8 cellular contexts compared by ENCODE assay signal in genomic region chr11:407651-408080, GRCh38. TPM values are rescaled to one million over a fixed set of nuclear protein-coding genes. Genes with fewer than 3 reads are reported as not detected.
DNase-seq lines count a peak whose midpoint lies in the region; ATAC-seq and TF ChIP-seq lines count a peak whose summit lies in the region.
"Had no signal": no experiment of that assay in that cellular context is flagged by ENCODE, and none has a peak within 500 bp of the region (broad histone marks: within the 10 kb centered on the region; RNA-seq: fewer than 3 reads in every experiment).

No MANE protein-coding gene starts in this region.

- H3K4me1 ChIP-seq in ES-I3 (ENCODE audit: insufficient read depth, low read length) (peaks cover 3% of the 10 kb centered on the region; the same call in 1 of the 2 replicates), osteoblast (ENCODE audit: insufficient read depth, low read length) (peaks cover 3% of the 10 kb centered on the region), PC-9 (replicated peaks; ENCODE audit: insufficient read depth) (no peaks in the 10 kb centered on the region)

- BruUV-seq in PC-9 (replicated peaks; lab: Mats Ljungman, UMichigan) = no TSS peak

- H3K4me2 ChIP-seq in osteoblast (ENCODE audit: insufficient read depth, low read length) (peak overlapping the region; percentile 28), PC-9 (no peak overlapping the region)

- no peaks in the 10 kb centered on the region for H3K9me2 ChIP-seq in PC-9 (ENCODE audit: insufficient read depth)

- H4K20me1 ChIP-seq in osteoblast (ENCODE audit: insufficient read depth, low read length) (no peaks in the 10 kb centered on the region), PC-9 (ENCODE audit: insufficient read depth) (no peaks in the 10 kb centered on the region)

- H3K79me2 ChIP-seq in osteoblast (ENCODE audit: insufficient read depth, low read length) (no peaks in the 10 kb centered on the region), PC-9 (ENCODE audit: low read depth) (no peaks in the 10 kb centered on the region)

- ATAC-seq in HG03354 (IDR thresholded peaks at IDR 0.05; ENCODE audit: poor library complexity, severe bottlenecking, unreplicated experiment) (peak; percentile 4), HG03565 (IDR thresholded peaks at IDR 0.05; ENCODE audit: unreplicated experiment) (no peak)

- intact Hi-C loops in PC-9 (cut with micrococcal nuclease; ENCODE audit: unreplicated experiment) = no loop called here

- H3K9ac ChIP-seq in ES-I3 (ENCODE audit: low read depth, low read length) = peak overlapping the region; percentile 15; the same call in 1 of the 2 replicates

- POLR2A ChIA-PET in PC-9 (lab: Charles Lee; ENCODE audit: unreplicated experiment) = interaction anchor here (0.6 to 0.9 kb wide), 5 partner anchors 14 to 504 kb away, joined by 3 to 9 read pairs (median 5); partner anchors contain the start of genes BET1L, PKP3 and RIC8A

- H3K9me3 ChIP-seq in ES-I3 (ENCODE audit: control insufficient read depth, insufficient read depth, low read length) = no peaks in the 10 kb centered on the region
- H3K9me3 ChIP-seq in osteoblast (ENCODE audit: low read depth, low read length) = no peaks in the 10 kb centered on the region
- no peaks in the 10 kb centered on the region for H3K9me3 ChIP-seq in PC-9 (ENCODE audit: insufficient read depth, low read depth)

- 0 out of 2 replicates have a peak, but pooled peaks cover 3% of the 10 kb centered on the region for H3F3A ChIP-seq in PC-9 (ENCODE audit: insufficient read depth, low read depth)

- H3K27me3 ChIP-seq in osteoblast (ENCODE audit: insufficient read depth, low read length) (no peaks in the 10 kb centered on the region), PC-9 (ENCODE audit: insufficient read depth, low read depth) (no peaks in the 10 kb centered on the region)

- H2AFZ ChIP-seq in osteoblast (ENCODE audit: low read length) = no peak overlapping the region
- H2AFZ ChIP-seq in PC-9 = no peak overlapping the region

- no peaks in the 10 kb centered on the region for H3K36me3 ChIP-seq in ES-I3 (ENCODE audit: insufficient read depth, low read length)
- no peaks in the 10 kb centered on the region for H3K36me3 ChIP-seq in osteoblast (ENCODE audit: insufficient read depth, low read length)
- H3K36me3 ChIP-seq in PC-9 (ENCODE audit: low read depth) = no peaks in the 10 kb centered on the region

- CTCF ChIA-PET in PC-9 (lab: Charles Lee) = interaction anchor here (1.0 kb wide), 2 partner anchors 41 to 43 kb away, joined by 4 to 8 read pairs; no protein-coding TSS in a partner anchor

- in situ Hi-C loops in ACHN (cut with HindIII; ENCODE audit: low pct_ligation_motif_present, low pct_unique_long_range_greater_than_20kb, low sequenced_read_pairs) = no loop called here

- no peak overlapping the region for H3K27ac ChIP-seq in osteoblast (ENCODE audit: low read depth, low read length)
- H3K27ac ChIP-seq in PC-9 = no peak overlapping the region

- H3K4me3 ChIP-seq in osteoblast (ENCODE audit: insufficient read depth, low read length) (no peak overlapping the region), PC-9 (no peak overlapping the region)

- no peak for TF ChIP-seq CTCF in osteoblast (IDR thresholded peaks at IDR 0.05; ENCODE audit: extremely low read depth, low read depth, low read length)
- no peak for TF ChIP-seq CTCF in PC-9 (conservative IDR thresholded peaks at IDR 0.05)

- DNase-seq in effector CD8-positive, alpha-beta T cell (lab: John Stamatoyannopoulos, UW) = peak; percentile 35
- DNase-seq in osteoblast (ENCODE audit: insufficient read length, low spot score, missing footprints) (no peak), ACHN (no peak), PC-9 (no peak)
- DNase-seq: NCI-H2081 treated with DMSO at 0.1 percent for 48 hours had no signal

RNA-seq across cellular contexts. Expression of gene SIGIRR, which starts 7.1 kb away (rescaled TPM):
- total RNA-seq in osteoblast (10.9 and 14.5 TPM in 2 replicates), PC-9 (2021) (78.9 and 98.3 TPM in 2 replicates)

RNA-seq across cellular contexts. Expression of gene PKP3, which starts 13.7 kb away (rescaled TPM):
- 0.88 and 2.5 TPM in 2 replicates for total RNA-seq in osteoblast
- total RNA-seq in PC-9 (2021) = 83.7 and 109 TPM in 2 replicates

RNA-seq across cellular contexts. Expression of gene ANO9, which starts 34.1 kb away (rescaled TPM):
- total RNA-seq in osteoblast (under 0.01 TPM in 1 of 2 replicates, not detected in the other), PC-9 (2021) (18.1 and 27.6 TPM in 2 replicates)

RNA-seq across cellular contexts. Expression of gene B4GALNT4, which starts 38.4 kb away (rescaled TPM):
- total RNA-seq in osteoblast (0.88 and 2.2 TPM in 2 replicates), PC-9 (2021) (4.7 and 6.1 TPM in 2 replicates)

RNA-seq across cellular contexts. Expression of gene PTDSS2, which starts 42.4 kb away (rescaled TPM):
- 33.0 and 36.2 TPM in 2 replicates for total RNA-seq in osteoblast
- total RNA-seq in PC-9 (2021) = 32.5 and 38.8 TPM in 2 replicates

Comparison
In these comparisons a context has a peak if more than half of its experiments do, and no peak if none do; other contexts are left out.
1. RNA of gene PKP3, which starts 13.7 kb away (total RNA-seq): 83.7 to 109 TPM in PC-9; 0.88 to 2.5 TPM in osteoblast; every median in the first group is over 10 times any median in the second.
2. RNA of gene ANO9, which starts 34.1 kb away (total RNA-seq): 18.1 to 27.6 TPM in PC-9; under 0.01 TPM in osteoblast; every median in the first group is over 10 times any median in the second.